ENCODE assay signal across 8 cellular contexts in the genomic region with DNA sequence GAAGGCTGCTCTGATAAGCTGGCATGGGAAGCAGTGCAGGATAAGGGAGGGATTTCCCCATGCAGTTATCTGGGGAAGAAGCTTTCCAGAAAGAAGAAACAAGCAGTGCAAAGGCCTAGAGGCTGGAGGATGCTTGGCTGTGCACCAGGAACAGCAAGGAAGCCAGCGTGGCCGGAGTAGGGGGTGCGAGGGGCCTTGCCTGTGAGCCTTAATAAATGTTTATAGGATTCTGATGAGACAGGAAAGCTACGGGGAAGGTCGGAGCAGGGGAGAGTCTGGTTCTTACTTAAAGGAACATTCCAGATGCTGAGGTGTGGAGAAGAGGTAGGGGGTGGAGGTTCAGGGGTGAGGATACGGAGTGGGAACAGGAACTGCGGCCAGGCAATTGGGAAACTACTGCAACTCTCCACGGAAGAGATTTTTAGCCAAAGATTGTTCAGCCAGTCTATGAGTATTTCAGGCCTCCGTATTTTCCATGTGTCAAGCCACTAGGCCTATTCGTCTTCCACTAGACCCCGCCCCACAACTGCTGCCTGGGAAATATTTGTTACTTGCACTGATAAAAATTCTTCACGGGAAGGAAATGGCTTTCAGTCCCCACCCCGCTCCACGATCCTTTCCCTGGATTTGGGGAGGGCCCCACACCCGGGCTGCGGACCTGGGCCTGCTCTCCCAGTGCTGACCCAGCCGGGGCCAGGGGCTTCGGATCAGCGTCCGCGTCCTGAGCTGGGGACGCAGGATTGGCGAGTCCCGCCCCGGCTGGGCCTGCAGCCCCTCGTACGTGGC. TPM values are rescaled to one million over a fixed set of nuclear protein-coding genes. Genes with fewer than 3 reads are reported as not detected.
DNase-seq lines count a peak whose midpoint lies in the region; ATAC-seq, FAIRE-seq and TF ChIP-seq lines count a peak whose summit lies in the region.

No MANE protein-coding gene starts in this region.

- CTCF ChIA-PET in Calu3 (lab: Charles Lee): no interaction called here

- H3K79me2 ChIP-seq in keratinocyte (ENCODE audit: control insufficient read depth, insufficient read depth, low read length): peaks cover 52% of the 10 kb centered on the region

- no peak for TF ChIP-seq POLR2A in spleen (IDR thresholded peaks at IDR 0.05)

- peaks cover 19% of the 10 kb centered on the region for H3K4me1 ChIP-seq in keratinocyte (ENCODE audit: control insufficient read depth, extremely low read depth, insufficient read depth, low read length)
- H3K4me1 ChIP-seq in spleen: peaks cover 20 to 59% (median 35%) of the 10 kb centered on the region in 6 donors

- H3K4me3 ChIP-seq in cardiac fibroblast (replicated peaks in 1 of 2; ENCODE audit: low read depth in 2 of 2, low read length in 2 of 2) (peak overlapping the region; percentile 82 to 92), keratinocyte (ENCODE audit: control insufficient read depth in 2 of 3, extremely low read depth in 1 of 3, insufficient read depth in 2 of 3, low read depth in 1 of 3, low read length in 3 of 3) (peak overlapping the region; percentile 82 to 89 (median 88)), spleen (peak overlapping the region; percentile 75 to 96 (median 86))

- peaks cover 30% of the 10 kb centered on the region for H3K4me1 Mint-ChIP-seq in Calu3 (ENCODE audit: low read depth, unreplicated experiment)
- H3K4me1 Mint-ChIP-seq in T-helper 1 cell treated with Interleukin-12 subunit alpha and Interleukin-12 subunit beta and Interleukin-4 antibody, amounts not matched to agents 30 μg/mL and 1 μg/mL, for 36 hours (ENCODE audit: low read depth): peaks cover 42% of the 10 kb centered on the region

- BruUV-seq in Calu3 (replicated peaks; lab: Mats Ljungman, UMichigan): no TSS peak

- FAIRE-seq in keratinocyte (lab: Jason Lieb, UNC): no peak

- peak; percentile 46 for DNase-seq in Calu3
- DNase-seq in HT-29 (ENCODE audit: low spot score): peak; percentile 51
- peak; percentile 59 to 66 for DNase-seq in cardiac fibroblast (ENCODE audit: low read depth in 2 of 2)
- no peak for DNase-seq in keratinocyte (ENCODE audit: low read depth, low spot score)
- no peak for DNase-seq in spleen
- no peak for DNase-seq in GM20000 (ENCODE audit: low spot score)

- peak overlapping the region; percentile 93 for H3K27ac ChIP-seq in keratinocyte (ENCODE audit: control insufficient read depth, insufficient read depth, low read length)
- H3K27ac ChIP-seq in spleen: peak overlapping the region; percentile 83 to 96 (median 93)

- peaks cover 25% of the 10 kb centered on the region for H3K36me3 Mint-ChIP-seq in Calu3 (ENCODE audit: insufficient read depth, unreplicated experiment)
- H3K36me3 Mint-ChIP-seq in T-helper 1 cell treated with Interleukin-12 subunit alpha and Interleukin-12 subunit beta and Interleukin-4 antibody, amounts not matched to agents 30 μg/mL and 1 μg/mL, for 36 hours (ENCODE audit: low read depth): peaks cover 35% of the 10 kb centered on the region

- dilution Hi-C loops in keratinocyte (cut with MboI; ENCODE audit: extremely low pct_ligation_motif_present, low sequenced_read_pairs): no loop called here

- H3K4me3 Mint-ChIP-seq in Calu3 (ENCODE audit: low read depth, unreplicated experiment): peak overlapping the region; percentile 86
- peak overlapping the region; percentile 98 for H3K4me3 Mint-ChIP-seq in T-helper 1 cell treated with Interleukin-12 subunit alpha and Interleukin-12 subunit beta and Interleukin-4 antibody, amounts not matched to agents 30 μg/mL and 1 μg/mL, for 36 hours

- H3K4me2 ChIP-seq in keratinocyte (ENCODE audit: control insufficient read depth, extremely low read depth, insufficient read depth, low read depth, low read length): peak overlapping the region; percentile 96

- WGBS in spleen, 5 donors: 1 to 3% (median 2%) methylated on average over 21 to 27 of the region's 27 CpGs

- peak overlapping the region; percentile 96 for H3K9ac ChIP-seq in keratinocyte (ENCODE audit: control insufficient read depth, extremely low read depth, insufficient read depth, low read length)

- intact Hi-C loops in Calu3 (cut with micrococcal nuclease; ENCODE audit: unreplicated experiment) (no loop called here), spleen (cut with DNase I; ENCODE audit: low total_unique reads) (no loop called here)

- TF ChIP-seq CTCF in Calu3 (IDR thresholded peaks at IDR 0.05; ENCODE audit: unreplicated experiment) (no peak), cardiac fibroblast (IDR thresholded peaks at IDR 0.05; ENCODE audit: low read depth, low read length) (no peak), keratinocyte (optimal IDR thresholded peaks at IDR 0.05 in 1 of 3, IDR thresholded peaks at IDR 0.05 in 1 of 3, conservative IDR thresholded peaks at IDR 0.05 in 1 of 3; ENCODE audit: extremely low read depth in 1 of 3, insufficient read depth in 2 of 3, low read length in 3 of 3) (no peak), spleen (IDR thresholded peaks at IDR 0.05 in 8 of 11, conservative IDR thresholded peaks at IDR 0.05 in 3 of 11) (no peak), GM20000 (IDR thresholded peaks at IDR 0.05; ENCODE audit: extremely low read depth, missing control alignments) (no peak)

- peak; percentile 22 for ATAC-seq in GM19438 (IDR thresholded peaks at IDR 0.05; ENCODE audit: low read depth, unreplicated experiment)

- H3K9me3 Mint-ChIP-seq in Calu3 (ENCODE audit: low read depth, unreplicated experiment): no peaks in the 10 kb centered on the region
- H3K9me3 Mint-ChIP-seq in T-helper 1 cell treated with Interleukin-12 subunit alpha and Interleukin-12 subunit beta and Interleukin-4 antibody, amounts not matched to agents 30 μg/mL and 1 μg/mL, for 36 hours: no peaks in the 10 kb centered on the region

- H4K20me1 ChIP-seq in keratinocyte (ENCODE audit: control insufficient read depth, extremely low read depth, insufficient read depth, low read length): no peaks in the 10 kb centered on the region

- H3K9me3 ChIP-seq in keratinocyte (ENCODE audit: control insufficient read depth, low read depth, low read length) (peaks cover 2% of the 10 kb centered on the region), spleen (no peaks in the 10 kb centered on the region)

- no peaks in the 10 kb centered on the region for H3K27me3 Mint-ChIP-seq in Calu3 (ENCODE audit: unreplicated experiment)
- H3K27me3 Mint-ChIP-seq in T-helper 1 cell treated with Interleukin-12 subunit alpha and Interleukin-12 subunit beta and Interleukin-4 antibody, amounts not matched to agents 30 μg/mL and 1 μg/mL, for 36 hours (ENCODE audit: low read depth): no peaks in the 10 kb centered on the region

- peaks cover 0 to 9% of the 10 kb centered on the region in 2 experiments for H3K36me3 ChIP-seq in keratinocyte (ENCODE audit: control insufficient read depth in 2 of 2, extremely low read depth in 1 of 2, insufficient read depth in 2 of 2, low read length in 2 of 2)
- H3K36me3 ChIP-seq in spleen: peaks cover 0 to 21% (median 0%) of the 10 kb centered on the region in 6 donors

- no peaks in the 10 kb centered on the region for H3K27me3 ChIP-seq in keratinocyte (ENCODE audit: control insufficient read depth, extremely low read depth, insufficient read depth, low read length)
- no peaks in the 10 kb centered on the region for H3K27me3 ChIP-seq in spleen (replicated peaks in 1 of 7)

- peak overlapping the region; percentile 85 for H3K27ac Mint-ChIP-seq in Calu3 (ENCODE audit: unreplicated experiment)
- H3K27ac Mint-ChIP-seq in T-helper 1 cell treated with Interleukin-12 subunit alpha and Interleukin-12 subunit beta and Interleukin-4 antibody, amounts not matched to agents 30 μg/mL and 1 μg/mL, for 36 hours: peak overlapping the region; percentile 92

- H2AFZ ChIP-seq in keratinocyte (ENCODE audit: control insufficient read depth, low read length): peak overlapping the region; percentile 10

- H3K9me1 ChIP-seq in keratinocyte (ENCODE audit: control insufficient read depth, extremely low read depth, insufficient read depth, low read length): no peaks in the 10 kb centered on the region

RNA-seq across cellular contexts. Expression of gene EIF2AK2, which starts 0.5 kb away (rescaled TPM):
- total RNA-seq in Calu3 (2022) (91.2 and 121 TPM in 2 replicates), spleen (10 to 100 TPM; 30.6 to 48.2 (median 38.2) TPM)
- 11.7 and 14.5 TPM in 2 replicates for total RNA-seq in HT-29 (2014; rRNA removed; shearing (Covaris generic))
- polyA plus RNA-seq in keratinocyte (27.6 to 54.6 TPM (median 38.2 TPM) in 3 replicates), spleen (1 to 10 TPM; 4.0 to 8.0 (median 4.5) TPM)
- polyA plus RNA-seq in keratinocyte (2011; ENCODE audit: low read depth): 17.2 TPM
- 23.0 and 44.4 TPM in 2 replicates for polyA plus RNA-seq in keratinocyte (2011; cell fraction: cytosol; rRNA removed)
- polyA plus RNA-seq in keratinocyte (2011; cell fraction: nucleus; rRNA removed): 24.3 and 33.0 TPM in 2 replicates
- polyA plus RNA-seq in keratinocyte (2012; ENCODE audit: low replicate concordance): 5.6 and 45.0 TPM in 2 replicates
- 14.7 to 62.7 TPM (median 30.9 TPM) in 3 replicates for polyA minus RNA-seq in keratinocyte
- 32.4 TPM for polyA minus RNA-seq in keratinocyte (2011; cell fraction: cytosol; rRNA and poly(A)+ RNA removed)
- 24.4 and 52.4 TPM in 2 replicates for polyA minus RNA-seq in keratinocyte (2011; cell fraction: nucleus; rRNA and poly(A)+ RNA removed)

RNA-seq across cellular contexts. Expression of gene SULT6B1, which starts 32.2 kb away (rescaled TPM):
- total RNA-seq in Calu3 (2022) (not detected in 2 replicates), spleen (not detected)
- total RNA-seq in HT-29 (2014; rRNA removed; shearing (Covaris generic)): not detected in 2 replicates
- polyA plus RNA-seq in keratinocyte (not detected in 3 replicates), spleen (not detected)
- not detected for polyA plus RNA-seq in keratinocyte (2011; ENCODE audit: low read depth)
- not detected in 2 replicates for polyA plus RNA-seq in keratinocyte (2011; cell fraction: cytosol; rRNA removed)
- polyA plus RNA-seq in keratinocyte (2011; cell fraction: nucleus; rRNA removed): not detected in 2 replicates
- polyA plus RNA-seq in keratinocyte (2012; ENCODE audit: low replicate concordance): not detected in 2 replicates
- not detected in 3 replicates for polyA minus RNA-seq in keratinocyte
- not detected for polyA minus RNA-seq in keratinocyte (2011; cell fraction: cytosol; rRNA and poly(A)+ RNA removed)
- not detected in 2 replicates for polyA minus RNA-seq in keratinocyte (2011; cell fraction: nucleus; rRNA and poly(A)+ RNA removed)

RNA-seq across cellular contexts. Expression of gene CEBPZOS, which starts 40.0 kb away (rescaled TPM):
- 37.6 and 40.7 TPM in 2 replicates for total RNA-seq in Calu3 (2022)
- 20.1 and 26.7 TPM in 2 replicates for total RNA-seq in HT-29 (2014; rRNA removed; shearing (Covaris generic))
- polyA plus RNA-seq in keratinocyte: 32.8 to 42.9 TPM (median 36.3 TPM) in 3 replicates
- 21.0 TPM for polyA plus RNA-seq in keratinocyte (2011; ENCODE audit: low read depth)
- polyA plus RNA-seq in keratinocyte (2011; cell fraction: cytosol; rRNA removed): 34.1 and 53.1 TPM in 2 replicates
- polyA plus RNA-seq in keratinocyte (2011; cell fraction: nucleus; rRNA removed): 21.3 and 23.4 TPM in 2 replicates
- polyA plus RNA-seq in keratinocyte (2012; ENCODE audit: low replicate concordance): 27.3 and 28.2 TPM in 2 replicates
- polyA minus RNA-seq in keratinocyte: 8.3 to 14.0 TPM (median 8.6 TPM) in 3 replicates
- 10.9 TPM for polyA minus RNA-seq in keratinocyte (2011; cell fraction: cytosol; rRNA and poly(A)+ RNA removed)
- 2.3 and 5.0 TPM in 2 replicates for polyA minus RNA-seq in keratinocyte (2011; cell fraction: nucleus; rRNA and poly(A)+ RNA removed)
- total RNA-seq in spleen: 10 to 100 TPM; 18.6 to 35.4 (median 28.5) TPM
- polyA plus RNA-seq in spleen: 10 to 100 TPM; 25.4 to 39.8 (median 27.0) TPM

Comparison
In these comparisons a context has a peak if more than half of its experiments do, and no peak if none do; other contexts are left out.
1. DNase-seq: peak in Calu3 (single experiment), HT-29 (single experiment) and cardiac fibroblast (2 of 2); none in keratinocyte (single experiment), spleen (single experiment) and GM20000 (single experiment).
2. Peak in every context shown above with its lines, with median percentiles within 50 percentile points of each other: H3K4me3 ChIP-seq.